8 cellular contexts compared by ENCODE assay signal in genomic region chr6:35302604-35303218, GRCh38. TPM values are rescaled to one million over a fixed set of nuclear protein-coding genes. Genes with fewer than 3 reads are reported as not detected.
DNase-seq lines count a peak whose midpoint lies in the region; ATAC-seq lines count a peak whose summit lies in the region.

No MANE protein-coding gene starts in this region.

- peak overlapping the region in 20 of 21 experiments; percentile 22 to 99 (median 75) for H3K27ac ChIP-seq in skin epidermis

- H3K36me3 Mint-ChIP-seq in activated CD8-positive, alpha-beta memory T cell treated with anti-CD3 and anti-CD28 coated beads, Interleukin-2, amount 10 ng/mL, durations not matched to agents 7 days and 5 days: peaks cover 39% of the 10 kb centered on the region

- peak overlapping the region; percentile 78 for H3K4me3 Mint-ChIP-seq in activated CD8-positive, alpha-beta memory T cell treated with anti-CD3 and anti-CD28 coated beads, Interleukin-2, amount 10 ng/mL, durations not matched to agents 7 days and 5 days

- CTCF ChIA-PET in activated CD8-positive, alpha-beta memory T cell treated with anti-CD3 and anti-CD28 coated beads, Interleukin-2, amount 10 ng/mL, durations not matched to agents 7 days and 5 days (lab: Charles Lee): interaction anchor here (0.8 to 2.0 kb wide), 6 partner anchors 9 to 149 kb away, joined by 5 to 9 read pairs (median 6); partner anchors contain the start of genes FANCE and PPARD

- ATAC-seq in GM18502 (IDR thresholded peaks at IDR 0.05; ENCODE audit: poor library complexity, unreplicated experiment) (peak; percentile 81), HG02623 (IDR thresholded peaks at IDR 0.05; ENCODE audit: unreplicated experiment) (peak; percentile 76)
- peak; percentile 88 for ATAC-seq in activated CD8-positive, alpha-beta memory T cell treated with anti-CD3 and anti-CD28 coated beads, Interleukin-2, amount 10 ng/mL, durations not matched to agents 7 days and 5 days

- H3K4me3 ChIP-seq in skin epidermis: peak overlapping the region in 4 of 7 experiments; percentile 2 to 15 (median 9)

- peaks cover 70% of the 10 kb centered on the region for H3K4me1 Mint-ChIP-seq in activated CD8-positive, alpha-beta memory T cell treated with anti-CD3 and anti-CD28 coated beads, Interleukin-2, amount 10 ng/mL, durations not matched to agents 7 days and 5 days

- peak; percentile 5 for DNase-seq in NCI-H226
- DNase-seq in activated CD8-positive, alpha-beta memory T cell treated with anti-CD3 and anti-CD28 coated beads, Interleukin-2, amount 10 ng/mL, durations not matched to agents 7 days and 5 days: peak; percentile 96
- DNase-seq in foreskin melanocyte: peak; percentile 43
- no peak for DNase-seq in NCI-H2081 treated with DMSO at 0.1 percent for 48 hours (lab: John Stamatoyannopoulos, UW)
- DNase-seq in cerebellar nuclear complex (lab: John Stamatoyannopoulos, UW): no peak

- H3K27ac Mint-ChIP-seq in activated CD8-positive, alpha-beta memory T cell treated with anti-CD3 and anti-CD28 coated beads, Interleukin-2, amount 10 ng/mL, durations not matched to agents 7 days and 5 days: peak overlapping the region; percentile 92

- H3K27me3 Mint-ChIP-seq in activated CD8-positive, alpha-beta memory T cell treated with anti-CD3 and anti-CD28 coated beads, Interleukin-2, amount 10 ng/mL, durations not matched to agents 7 days and 5 days: no peaks in the 10 kb centered on the region

- H3K9me3 Mint-ChIP-seq in activated CD8-positive, alpha-beta memory T cell treated with anti-CD3 and anti-CD28 coated beads, Interleukin-2, amount 10 ng/mL, durations not matched to agents 7 days and 5 days (ENCODE audit: low read depth): no peaks in the 10 kb centered on the region

RNA-seq across cellular contexts. Expression of gene DEF6, which starts 5.1 kb away (rescaled TPM):
- total RNA-seq in activated CD8-positive, alpha-beta memory T cell treated with anti-CD3 and anti-CD28 coated beads, Interleukin-2, amount 10 ng/mL, durations not matched to agents 7 days and 5 days: 100 to 1,000 TPM; 153 to 194 TPM

RNA-seq across cellular contexts. Expression of gene PPARD, which starts 39.6 kb away (rescaled TPM):
- 10 to 100 TPM; 16.4 to 18.8 TPM for total RNA-seq in activated CD8-positive, alpha-beta memory T cell treated with anti-CD3 and anti-CD28 coated beads, Interleukin-2, amount 10 ng/mL, durations not matched to agents 7 days and 5 days

RNA-seq across cellular contexts. Expression of gene ZNF76, which starts 43.2 kb away (rescaled TPM):
- 10 to 100 TPM; 55.0 to 61.8 TPM for total RNA-seq in activated CD8-positive, alpha-beta memory T cell treated with anti-CD3 and anti-CD28 coated beads, Interleukin-2, amount 10 ng/mL, durations not matched to agents 7 days and 5 days

Comparison
In these comparisons a context has a peak if more than half of its experiments do, and no peak if none do; other contexts are left out.
1. DNase-seq: peak in NCI-H226 (single experiment), activated CD8-positive, alpha-beta memory T cell treated with anti-CD3 and anti-CD28 coated beads, Interleukin-2, amount 10 ng/mL, durations not matched to agents 7 days and 5 days (single experiment) and foreskin melanocyte (single experiment); none in NCI-H2081 treated with DMSO at 0.1 percent for 48 hours (single experiment) and cerebellar nuclear complex (0 of 2).
2. Peak in every context shown above with its lines, with median percentiles within 50 percentile points of each other: ATAC-seq.